Comparison of ENCODE assay signal across 8 cellular contexts in genomic region chr10:21527634-21528451, GRCh38. TPM values are rescaled to one million over a fixed set of nuclear protein-coding genes. Genes with fewer than 3 reads are reported as not detected.
DNase-seq lines count a peak whose midpoint lies in the region; ATAC-seq and TF ChIP-seq lines count a peak whose summit lies in the region.

No MANE protein-coding gene starts in this region.

- H3K27me3 Mint-ChIP-seq in WTC11 (ENCODE audit: low read depth) (no peaks in the 10 kb centered on the region), glutamatergic neuron (ENCODE audit: unreplicated experiment) (peaks cover 13% of the 10 kb centered on the region)

- DNase-seq in AG10803 (ENCODE audit: low read depth) (peak; percentile 64), HCEC 1CT (peak; percentile 33), WTC11 (ENCODE audit: low spot score) (no peak), glutamatergic neuron (no peak), skeletal muscle cell (ENCODE audit: low read depth) (no peak), islet precursor cell (no peak)

- H3K4me1 Mint-ChIP-seq in WTC11 = peaks cover 48% of the 10 kb centered on the region
- H3K4me1 Mint-ChIP-seq in glutamatergic neuron (ENCODE audit: low read depth, unreplicated experiment) = peaks cover 28% of the 10 kb centered on the region

- H3K27ac Mint-ChIP-seq in WTC11 (peak overlapping the region; percentile 95), glutamatergic neuron (ENCODE audit: unreplicated experiment) (peak overlapping the region; percentile 96)

- no peaks in the 10 kb centered on the region for H3K9me3 Mint-ChIP-seq in WTC11
- peaks cover 25% of the 10 kb centered on the region for H3K9me3 Mint-ChIP-seq in glutamatergic neuron (ENCODE audit: unreplicated experiment)

- POLR2A ChIA-PET in WTC11 (lab: Charles Lee) = interaction anchor here (0.6 to 5.1 kb wide), 11 partner anchors 10 to 404 kb away, joined by 3 to 155 read pairs (median 6); no protein-coding TSS in a partner anchor

- H3K4me3 ChIP-seq in AG10803 (ENCODE audit: low read length) = peak overlapping the region; percentile 58
- peak overlapping the region; percentile 67 for H3K4me3 ChIP-seq in skeletal muscle cell (ENCODE audit: low read depth, low read length)

- ATAC-seq in WTC11 (no peak), GM19035 (IDR thresholded peaks at IDR 0.05; ENCODE audit: unreplicated experiment) (no peak), GM21528 (IDR thresholded peaks at IDR 0.05; ENCODE audit: low FRiP score, unreplicated experiment) (no peak)

- TF ChIP-seq CTCF in AG10803 (conservative IDR thresholded peaks at IDR 0.05; ENCODE audit: low read length) = no peak
- no peak for TF ChIP-seq CTCF in WTC11 (IDR thresholded peaks at IDR 0.05)
- no peak for TF ChIP-seq CTCF in glutamatergic neuron (IDR thresholded peaks at IDR 0.05; ENCODE audit: partially characterized antibody, unreplicated experiment)

- CTCF ChIA-PET in WTC11 (lab: Charles Lee) = interaction anchor here (1.3 to 1.7 kb wide), 2 partner anchors 9 to 20 kb away, joined by 4 to 5 read pairs; no protein-coding TSS in a partner anchor

- H3K4me3 Mint-ChIP-seq in WTC11 = peak overlapping the region; percentile 86
- H3K4me3 Mint-ChIP-seq in glutamatergic neuron (ENCODE audit: unreplicated experiment) = peak overlapping the region; percentile 91

- H3K36me3 Mint-ChIP-seq in WTC11 = no peaks in the 10 kb centered on the region
- no peaks in the 10 kb centered on the region for H3K36me3 Mint-ChIP-seq in glutamatergic neuron (ENCODE audit: unreplicated experiment)

TF ChIP-seq in WTC11, 78 proteins besides CTCF, POLR2A, EP300 and RAD21:
- 0 out of 2 replicates have a peak, but pooled peaks have one; percentile 25 for TF ChIP-seq CDX4 (CRISPR knock-in tag; IDR thresholded peaks at IDR 0.05; ENCODE audit: borderline replicate concordance)
- TF ChIP-seq, protein P1, sequence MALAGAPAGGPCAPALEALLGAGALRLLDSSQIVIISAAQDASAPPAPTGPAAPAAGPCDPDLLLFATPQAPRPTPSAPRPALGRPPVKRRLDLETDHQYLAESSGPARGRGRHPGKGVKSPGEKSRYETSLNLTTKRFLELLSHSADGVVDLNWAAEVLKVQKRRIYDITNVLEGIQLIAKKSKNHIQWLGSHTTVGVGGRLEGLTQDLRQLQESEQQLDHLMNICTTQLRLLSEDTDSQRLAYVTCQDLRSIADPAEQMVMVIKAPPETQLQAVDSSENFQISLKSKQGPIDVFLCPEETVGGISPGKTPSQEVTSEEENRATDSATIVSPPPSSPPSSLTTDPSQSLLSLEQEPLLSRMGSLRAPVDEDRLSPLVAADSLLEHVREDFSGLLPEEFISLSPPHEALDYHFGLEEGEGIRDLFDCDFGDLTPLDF (CRISPR knock-in tag; IDR thresholded peaks at IDR 0.05) = no peak

RNA-seq across cellular contexts. Expression of gene SKIDA1, which starts 2.4 kb away (rescaled TPM):
- total RNA-seq in WTC11 (2021) = 9.4 to 12.9 TPM (median 11.8 TPM) in 3 replicates
- 1.3 TPM for total RNA-seq in glutamatergic neuron (ENCODE audit: unreplicated experiment)

RNA-seq across cellular contexts. Expression of gene MLLT10, which starts 6.2 kb away (rescaled TPM):
- total RNA-seq in WTC11 (2021) (52.7 to 60.3 TPM (median 60.1 TPM) in 3 replicates), glutamatergic neuron (ENCODE audit: unreplicated experiment) (50.9 TPM)

Comparison
In these comparisons a context has a peak if more than half of its experiments do, and no peak if none do; other contexts are left out.
1. DNase-seq: peak in AG10803 (single experiment) and HCEC 1CT (single experiment); none in WTC11 (single experiment), glutamatergic neuron (single experiment), skeletal muscle cell (single experiment) and islet precursor cell (single experiment).